Comparison of ENCODE assay signal across 31 cellular contexts in genomic region chr5:16049766-16050165, GRCh38.
"Had no signal": no experiment of that assay in that cellular context is flagged by ENCODE, and none has a peak within 500 bp of the region (broad histone marks: within the 10 kb centered on the region; RNA-seq: fewer than 3 reads in every experiment).

No MANE protein-coding gene starts in this region.

- H3K27me3 ChIP-seq: dorsolateral prefrontal cortex had no signal

- H3K4me1 Mint-ChIP-seq: activated B cell treated with CpG ODN at 0.5 μM for 24 hours; activated T-helper 17 cell treated with anti-CD3 and anti-CD28 coated beads, Interleukin-2, amount 50 U/mL, for 72 hours; brain; central memory CD8-positive, alpha-beta T cell; endodermal cell had no signal

- H3K27me3 Mint-ChIP-seq: activated B cell treated with CpG ODN at 0.5 μM for 24 hours; activated CD8-positive, alpha-beta T cell treated with anti-CD3 and anti-CD28 coated beads for 36 hours; activated naive CD8-positive, alpha-beta T cell; activated T-helper 17 cell treated with anti-CD3 and anti-CD28 coated beads, Interleukin-2, amount 50 U/mL, for 72 hours; central memory CD8-positive, alpha-beta T cell; dendritic cell treated with granulocyte-macrophage colony-stimulating factor and Interleukin-4, amounts not matched to agents 40 ng/mL and 50 ng/mL, for 4 days had no signal

- ATAC-seq: activated CD4-positive, CD25-positive, alpha-beta regulatory T cell treated with anti-CD3 and anti-CD28 coated beads, Interleukin-2, amount 50 U/mL, for 24 hours; activated CD8-positive, alpha-beta T cell treated with anti-CD3 and anti-CD28 coated beads for 36 hours; activated T-cell treated with anti-CD3 and anti-CD28 coated beads, Interleukin-2, amount 50 U/mL, for 4 hours; activated T-helper 17 cell treated with anti-CD3 and anti-CD28 coated beads, Interleukin-2, amount 50 U/mL, for 72 hours; esophagus mucosa had no signal

- FAIRE-seq: bronchial epithelial cell, frontal cortex had no signal

- H3K9me3 Mint-ChIP-seq: activated B cell treated with CpG ODN at 0.5 μM for 24 hours, endodermal cell had no signal

- DNase-seq: activated B cell treated with CpG ODN at 0.5 μM for 24 hours; activated CD4-positive, alpha-beta T cell treated with anti-CD3 and anti-CD28 coated beads for 48 hours; activated CD4-positive, alpha-beta T cell treated with anti-CD3 and anti-CD28 coated beads, Interleukin-2, amount 50 U/mL, for 1 hour; activated CD4-positive, alpha-beta T cell treated with anti-CD3 and anti-CD28 coated beads, Interleukin-2, amount 50 U/mL, for 48 hours; activated CD8-positive, alpha-beta memory T cell treated with anti-CD3 and anti-CD28 coated beads for 24 hours; activated CD8-positive, alpha-beta T cell treated with anti-CD3 and anti-CD28 coated beads for 36 hours; activated effector memory CD4-positive, alpha-beta T cell treated with Interleukin-2 at 50 U/mL for 16 hours; activated gamma-delta T cell treated with Interleukin-2 at 50 U/mL for 16 hours; activated naive CD4-positive, alpha-beta T cell treated with anti-CD3 and anti-CD28 coated beads, Interleukin-2, amount 50 U/mL, for 16 hours; activated naive CD4-positive, alpha-beta T cell treated with Interleukin-2 at 50 U/mL for 16 hours; activated T-cell treated with anti-CD3 and anti-CD28 coated beads, Interleukin-2, amount 50 U/mL, for 4 hours; amniotic stem cell; anterior cingulate cortex; dorsolateral prefrontal cortex; effector memory CD4-positive, alpha-beta T cell; endodermal cell; foreskin fibroblast; head of caudate nucleus; hippocampal formation; T1000; WERI-Rb-1 had no signal

- H3K4me3 ChIP-seq: coronary artery, dorsolateral prefrontal cortex had no signal

- H3K27ac ChIP-seq: coronary artery, dorsolateral prefrontal cortex, WERI-Rb-1 had no signal

- H3K36me3 ChIP-seq: WERI-Rb-1 had no signal

- H3K4me3 Mint-ChIP-seq: activated B cell treated with CpG ODN at 0.5 μM for 24 hours; activated CD8-positive, alpha-beta T cell treated with anti-CD3 and anti-CD28 coated beads for 36 hours; activated naive CD8-positive, alpha-beta T cell; activated T-cell treated with anti-CD3 and anti-CD28 coated beads, Interleukin-2, amount 50 U/mL, for 4 hours; activated T-helper 17 cell treated with anti-CD3 and anti-CD28 coated beads, Interleukin-2, amount 50 U/mL, for 72 hours; brain; central memory CD8-positive, alpha-beta T cell; dendritic cell treated with granulocyte-macrophage colony-stimulating factor and Interleukin-4, amounts not matched to agents 40 ng/mL and 50 ng/mL, for 4 days; endodermal cell had no signal

- H3K27ac Mint-ChIP-seq: activated B cell treated with CpG ODN at 0.5 μM for 24 hours; activated CD8-positive, alpha-beta T cell treated with anti-CD3 and anti-CD28 coated beads for 36 hours; activated naive CD8-positive, alpha-beta T cell; activated T-helper 17 cell treated with anti-CD3 and anti-CD28 coated beads, Interleukin-2, amount 50 U/mL, for 72 hours; brain; dendritic cell treated with granulocyte-macrophage colony-stimulating factor and Interleukin-4, amounts not matched to agents 40 ng/mL and 50 ng/mL, for 4 days; endodermal cell had no signal

- H3K36me3 Mint-ChIP-seq: activated naive CD8-positive, alpha-beta T cell; brain had no signal
